Comparison of ENCODE assay signal across 10 cellular contexts in genomic region chr1:4796161-4796998, GRCh38.
DNase-seq lines count a peak whose midpoint lies in the region; ATAC-seq and TF ChIP-seq lines count a peak whose summit lies in the region.
"Had no signal": no experiment of that assay in that cellular context is flagged by ENCODE, and none has a peak within 500 bp of the region (broad histone marks: within the 10 kb centered on the region; RNA-seq: fewer than 3 reads in every experiment).

No MANE protein-coding gene starts in this region.

- ATAC-seq in GM19025 (IDR thresholded peaks at IDR 0.05; ENCODE audit: low read depth, unreplicated experiment) (peak; percentile 71), HG02678 (IDR thresholded peaks at IDR 0.05; ENCODE audit: unreplicated experiment) (peak; percentile 88), HG03565 (IDR thresholded peaks at IDR 0.05; ENCODE audit: unreplicated experiment) (peak; percentile 87)

- no peaks in the 10 kb centered on the region for H3K9me3 ChIP-seq in osteoblast (ENCODE audit: low read depth, low read length)

- DNase-seq in AG20443 (ENCODE audit: low spot score) (peak; percentile 7), osteoblast (ENCODE audit: insufficient read length, low spot score, missing footprints) (no peak), NOMO-1 treated with dmso at 0.1 percent for 144 hours (lab: John Stamatoyannopoulos, UW; ENCODE audit: unreplicated experiment) (no peak), NCI-H2107 (lab: John Stamatoyannopoulos, UW) (no peak)
- no peak for DNase-seq in stimulated activated CD4-positive, alpha-beta T cell treated with anti-CD3 and anti-CD28 coated beads, Interleukin-4, amount 100 ng/mL, for 24 hours
- DNase-seq: NCI-H2029, Right ventricle myocardium superior had no signal

- H4K20me1 ChIP-seq in osteoblast (ENCODE audit: insufficient read depth, low read length) = no peaks in the 10 kb centered on the region

- H3K27ac ChIP-seq in osteoblast (ENCODE audit: low read depth, low read length) = no peak overlapping the region

- TF ChIP-seq CTCF in osteoblast (IDR thresholded peaks at IDR 0.05; ENCODE audit: extremely low read depth, low read depth, low read length) = no peak

- H3K79me2 ChIP-seq in osteoblast (ENCODE audit: insufficient read depth, low read length) = no peaks in the 10 kb centered on the region

- H3K4me1 ChIP-seq in osteoblast (ENCODE audit: insufficient read depth, low read length) = no peaks in the 10 kb centered on the region

- no peaks in the 10 kb centered on the region for H3K27me3 ChIP-seq in osteoblast (ENCODE audit: insufficient read depth, low read length)

- H3K4me2 ChIP-seq in osteoblast (ENCODE audit: insufficient read depth, low read length) = no peak overlapping the region

- no peaks in the 10 kb centered on the region for H3K36me3 ChIP-seq in osteoblast (ENCODE audit: insufficient read depth, low read length)

- no peak overlapping the region for H2AFZ ChIP-seq in osteoblast (ENCODE audit: low read length)

- H3K4me3 ChIP-seq in osteoblast (ENCODE audit: insufficient read depth, low read length) = no peak overlapping the region
